Comparison of ENCODE assay signal across 1 cellular context in the genomic region with DNA sequence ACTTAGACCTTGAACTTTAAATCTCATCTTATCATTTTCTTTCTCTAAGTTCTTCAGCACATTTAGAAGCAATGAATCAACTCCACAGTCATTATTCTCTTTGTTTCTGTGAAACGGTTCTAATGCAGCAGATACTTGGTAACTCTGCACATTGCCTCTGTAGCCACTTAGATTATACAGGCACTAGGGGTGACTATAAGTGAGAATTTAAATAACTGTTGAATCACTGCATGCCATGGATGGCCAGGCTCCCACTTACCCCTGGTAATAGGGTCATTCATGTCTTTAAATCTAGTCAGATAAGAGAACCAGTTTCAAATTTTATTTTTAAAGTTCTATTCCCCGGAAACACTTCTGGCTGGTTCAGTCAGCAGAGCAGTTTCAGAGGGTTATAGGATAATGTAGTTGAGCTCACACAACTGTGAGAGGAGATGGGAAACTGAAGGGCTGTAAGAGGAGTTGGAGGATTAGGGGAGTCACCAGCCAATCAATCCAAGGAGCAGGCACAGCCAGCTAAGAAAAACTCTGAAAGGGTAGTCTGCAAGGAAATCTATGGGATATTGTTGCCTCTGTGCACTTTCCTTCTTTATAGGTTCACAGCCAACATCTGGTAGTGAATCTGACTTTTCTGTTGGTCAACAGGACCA.
TF ChIP-seq lines count a peak whose summit lies in the region.

No MANE protein-coding gene starts in this region.

TF ChIP-seq in WTC11, 78 proteins besides CTCF, POLR2A, EP300 and RAD21 (continued from another document):
- TF ChIP-seq, protein P1, sequence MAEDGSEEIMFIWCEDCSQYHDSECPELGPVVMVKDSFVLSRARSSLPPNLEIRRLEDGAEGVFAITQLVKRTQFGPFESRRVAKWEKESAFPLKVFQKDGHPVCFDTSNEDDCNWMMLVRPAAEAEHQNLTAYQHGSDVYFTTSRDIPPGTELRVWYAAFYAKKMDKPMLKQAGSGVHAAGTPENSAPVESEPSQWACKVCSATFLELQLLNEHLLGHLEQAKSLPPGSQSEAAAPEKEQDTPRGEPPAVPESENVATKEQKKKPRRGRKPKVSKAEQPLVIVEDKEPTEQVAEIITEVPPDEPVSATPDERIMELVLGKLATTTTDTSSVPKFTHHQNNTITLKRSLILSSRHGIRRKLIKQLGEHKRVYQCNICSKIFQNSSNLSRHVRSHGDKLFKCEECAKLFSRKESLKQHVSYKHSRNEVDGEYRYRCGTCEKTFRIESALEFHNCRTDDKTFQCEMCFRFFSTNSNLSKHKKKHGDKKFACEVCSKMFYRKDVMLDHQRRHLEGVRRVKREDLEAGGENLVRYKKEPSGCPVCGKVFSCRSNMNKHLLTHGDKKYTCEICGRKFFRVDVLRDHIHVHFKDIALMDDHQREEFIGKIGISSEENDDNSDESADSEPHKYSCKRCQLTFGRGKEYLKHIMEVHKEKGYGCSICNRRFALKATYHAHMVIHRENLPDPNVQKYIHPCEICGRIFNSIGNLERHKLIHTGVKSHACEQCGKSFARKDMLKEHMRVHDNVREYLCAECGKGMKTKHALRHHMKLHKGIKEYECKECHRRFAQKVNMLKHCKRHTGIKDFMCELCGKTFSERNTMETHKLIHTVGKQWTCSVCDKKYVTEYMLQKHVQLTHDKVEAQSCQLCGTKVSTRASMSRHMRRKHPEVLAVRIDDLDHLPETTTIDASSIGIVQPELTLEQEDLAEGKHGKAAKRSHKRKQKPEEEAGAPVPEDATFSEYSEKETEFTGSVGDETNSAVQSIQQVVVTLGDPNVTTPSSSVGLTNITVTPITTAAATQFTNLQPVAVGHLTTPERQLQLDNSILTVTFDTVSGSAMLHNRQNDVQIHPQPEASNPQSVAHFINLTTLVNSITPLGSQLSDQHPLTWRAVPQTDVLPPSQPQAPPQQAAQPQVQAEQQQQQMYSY (CRISPR knock-in tag; IDR thresholded peaks at IDR 0.05): no peak
- no peak for TF ChIP-seq JUN (CRISPR knock-in tag; IDR thresholded peaks at IDR 0.05)
- no peak for TF ChIP-seq SMAD4 (CRISPR knock-in tag; IDR thresholded peaks at IDR 0.05)
- no peak for TF ChIP-seq KAT7 (CRISPR knock-in tag; IDR thresholded peaks at IDR 0.05; ENCODE audit: borderline replicate concordance)
- TF ChIP-seq, protein P2, sequence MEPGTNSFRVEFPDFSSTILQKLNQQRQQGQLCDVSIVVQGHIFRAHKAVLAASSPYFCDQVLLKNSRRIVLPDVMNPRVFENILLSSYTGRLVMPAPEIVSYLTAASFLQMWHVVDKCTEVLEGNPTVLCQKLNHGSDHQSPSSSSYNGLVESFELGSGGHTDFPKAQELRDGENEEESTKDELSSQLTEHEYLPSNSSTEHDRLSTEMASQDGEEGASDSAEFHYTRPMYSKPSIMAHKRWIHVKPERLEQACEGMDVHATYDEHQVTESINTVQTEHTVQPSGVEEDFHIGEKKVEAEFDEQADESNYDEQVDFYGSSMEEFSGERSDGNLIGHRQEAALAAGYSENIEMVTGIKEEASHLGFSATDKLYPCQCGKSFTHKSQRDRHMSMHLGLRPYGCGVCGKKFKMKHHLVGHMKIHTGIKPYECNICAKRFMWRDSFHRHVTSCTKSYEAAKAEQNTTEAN (CRISPR knock-in tag; IDR thresholded peaks at IDR 0.05): no peak
TF ChIP-seq in WTC11: peak in this region for 0.
